28 cellular contexts compared by ENCODE assay signal in genomic region chr4:96025031-96025430, GRCh38.
"Had no signal": no experiment of that assay in that cellular context is flagged by ENCODE, and none has a peak within 500 bp of the region (broad histone marks: within the 10 kb centered on the region; RNA-seq: fewer than 3 reads in every experiment).

No MANE protein-coding gene starts in this region.

- H3K79me2 ChIP-seq: parathyroid adenoma had no signal

- H3K27me3 Mint-ChIP-seq: progenitor cell of endocrine pancreas; stimulated activated naive B cell treated with anti-CD40 and anti-IgM and Interleukin-4, amounts not matched to agents 10 μg/mL and 1 μg/mL and 100 μg/mL, for 72 hours; stimulated activated naive CD8-positive, alpha-beta T cell treated with anti-CD3 and anti-CD28 coated beads, Interleukin-15, Interleukin-2, amounts not matched to agents 100 ng/mL and 50 ng/mL, for 24 hours had no signal

- H3K4me3 ChIP-seq: neural progenitor cell, ovary, psoas muscle, right lobe of liver, sigmoid colon, stomach, thoracic aorta, thyroid gland, tibial nerve, upper lobe of left lung, vagina had no signal

- H3K9me3 Mint-ChIP-seq: nephron; stimulated activated naive CD8-positive, alpha-beta T cell treated with anti-CD3 and anti-CD28 coated beads, Interleukin-15, Interleukin-2, amounts not matched to agents 100 ng/mL and 50 ng/mL, for 24 hours had no signal

- H3K27me3 ChIP-seq: neural progenitor cell, ovary, right lobe of liver, sigmoid colon, stomach, thyroid gland, tibial nerve, upper lobe of left lung, vagina had no signal

- H3K9ac ChIP-seq: neural progenitor cell, parathyroid adenoma had no signal

- H3K9me3 ChIP-seq: ovary, psoas muscle, right lobe of liver, sigmoid colon, stomach, thoracic aorta, thyroid gland, tibial nerve, upper lobe of left lung, vagina had no signal

- H3K27ac Mint-ChIP-seq: natural killer cell; nephron; neural progenitor cell; progenitor cell of endocrine pancreas; stimulated activated effector memory CD8-positive, alpha-beta T cell treated with anti-CD3 and anti-CD28 coated beads, Interleukin-12 subunit alpha, Interleukin-12 subunit beta, amount 100 ng/mL, for 72 hours; stimulated activated naive B cell treated with anti-CD40 and anti-IgM and Interleukin-4, amounts not matched to agents 10 μg/mL and 1 μg/mL and 100 μg/mL, for 72 hours; stimulated activated naive CD8-positive, alpha-beta T cell treated with anti-CD3 and anti-CD28 coated beads, Interleukin-15, Interleukin-2, amounts not matched to agents 100 ng/mL and 50 ng/mL, for 24 hours had no signal

- H3K4me2 ChIP-seq: neural progenitor cell had no signal

- H3K4me1 Mint-ChIP-seq: natural killer cell; nephron; neural progenitor cell; stimulated activated effector memory CD8-positive, alpha-beta T cell treated with anti-CD3 and anti-CD28 coated beads, Interleukin-12 subunit alpha, Interleukin-12 subunit beta, amount 100 ng/mL, for 72 hours; stimulated activated naive B cell treated with anti-CD40 and anti-IgM and Interleukin-4, amounts not matched to agents 10 μg/mL and 1 μg/mL and 100 μg/mL, for 72 hours had no signal

- H2AFZ ChIP-seq: neural progenitor cell, parathyroid adenoma had no signal

- H3K36me3 ChIP-seq: neural progenitor cell, ovary, right lobe of liver, sigmoid colon, stomach, thoracic aorta, thyroid gland, tibial nerve, upper lobe of left lung, vagina had no signal

- H3K4me3 Mint-ChIP-seq: natural killer cell; nephron; neural progenitor cell; stimulated activated effector memory CD8-positive, alpha-beta T cell treated with anti-CD3 and anti-CD28 coated beads, Interleukin-12 subunit alpha, Interleukin-12 subunit beta, amount 100 ng/mL, for 72 hours; stimulated activated naive B cell treated with anti-CD40 and anti-IgM and Interleukin-4, amounts not matched to agents 10 μg/mL and 1 μg/mL and 100 μg/mL, for 72 hours; stimulated activated naive CD8-positive, alpha-beta T cell treated with anti-CD3 and anti-CD28 coated beads, Interleukin-15, Interleukin-2, amounts not matched to agents 100 ng/mL and 50 ng/mL, for 24 hours had no signal

- H3K4me1 ChIP-seq: neural progenitor cell, parathyroid adenoma, psoas muscle, right lobe of liver, sigmoid colon, stomach, thyroid gland, tibial nerve, upper lobe of left lung, vagina had no signal

- H3K36me3 Mint-ChIP-seq: natural killer cell; neural progenitor cell; stimulated activated effector memory CD8-positive, alpha-beta T cell treated with anti-CD3 and anti-CD28 coated beads, Interleukin-12 subunit alpha, Interleukin-12 subunit beta, amount 100 ng/mL, for 72 hours; stimulated activated naive B cell treated with anti-CD40 and anti-IgM and Interleukin-4, amounts not matched to agents 10 μg/mL and 1 μg/mL and 100 μg/mL, for 72 hours had no signal

- H3K27ac ChIP-seq: neural progenitor cell, ovary, parathyroid adenoma, psoas muscle, right lobe of liver, sigmoid colon, stomach, thoracic aorta, thyroid gland, tibial nerve, upper lobe of left lung, vagina had no signal

- DNase-seq: natural killer cell; occipital lobe; ovary; posterior cingulate gyrus; psoas muscle; right cardiac atrium; right lobe of liver; sigmoid colon; small intestine; stimulated activated CD4-positive, alpha-beta T cell treated with anti-CD3 and anti-CD28 coated beads, Interleukin-15, amount 100 ng/mL, for 24 hours; stimulated activated CD4-positive, alpha-beta T cell treated with anti-CD3 and anti-CD28 coated beads, Interleukin-2, amount 100 ng/mL, for 24 hours; stimulated activated CD4-positive, alpha-beta T cell treated with anti-CD3 and anti-CD28 coated beads, Interleukin-2, amount 100 ng/mL, for 48 hours; stimulated activated CD4-positive, alpha-beta T cell treated with anti-CD3 and anti-CD28 coated beads, Interleukin-4, amount 100 ng/mL, for 24 hours; stimulated activated naive B cell treated with anti-CD40 and anti-IgM and Interleukin-4, amounts not matched to agents 10 μg/mL and 1 μg/mL and 100 μg/mL, for 72 hours; stimulated activated naive CD4-positive, alpha-beta T cell treated with Interleukin-2 at 50 U/mL for 16 hours; stomach; thyroid gland; trophoblast cell; upper lobe of left lung had no signal
